In the genomic region with DNA sequence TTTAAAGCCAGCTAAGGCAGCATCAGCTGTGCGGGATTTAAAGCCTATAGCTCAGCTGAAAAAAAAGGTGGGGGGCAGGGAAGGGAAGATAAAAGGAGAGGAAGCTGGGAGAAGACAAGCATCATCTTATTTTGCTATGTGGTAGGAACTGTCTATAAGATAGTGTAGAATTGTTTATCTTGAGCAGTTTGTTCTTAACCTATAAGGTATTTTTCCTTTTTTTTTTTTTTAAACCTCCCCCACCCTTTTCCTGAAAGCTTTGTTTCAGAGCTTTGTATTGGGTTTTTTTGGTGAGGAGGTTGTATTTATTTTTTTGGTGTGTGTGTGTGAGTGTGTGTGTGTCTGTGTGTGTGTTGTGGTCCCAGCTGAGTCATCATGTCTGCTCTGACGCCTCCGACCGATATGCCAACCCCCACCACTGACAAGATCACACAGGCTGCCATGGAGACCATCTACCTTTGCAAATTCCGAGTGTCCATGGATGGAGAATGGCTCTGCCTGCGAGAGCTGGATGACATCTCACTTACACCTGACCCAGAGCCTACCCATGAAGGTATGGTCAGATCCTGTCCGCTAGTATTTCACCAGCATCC, we compare ENCODE assay signal across 10 cellular contexts. TPM values are rescaled to one million over a fixed set of nuclear protein-coding genes. Genes with fewer than 3 reads are reported as not detected.
DNase-seq lines count a peak whose midpoint lies in the region; ATAC-seq and TF ChIP-seq lines count a peak whose summit lies in the region.
"Had no signal": no experiment of that assay in that cellular context is flagged by ENCODE, and none has a peak within 500 bp of the region (broad histone marks: within the 10 kb centered on the region; RNA-seq: fewer than 3 reads in every experiment).

No MANE protein-coding gene starts in this region.

- no peaks in the 10 kb centered on the region for H3K9me3 Mint-ChIP-seq in immature natural killer cell
- H3K9me3 Mint-ChIP-seq: IgD-negative memory B cell, naive B cell had no signal

- H3K9me3 ChIP-seq in DND-41 (ENCODE audit: insufficient read depth, low read length, severe bottlenecking): no peaks in the 10 kb centered on the region
- H3K9me3 ChIP-seq in left lung: no peaks in the 10 kb centered on the region
- no peaks in the 10 kb centered on the region for H3K9me3 ChIP-seq in stomach smooth muscle (ENCODE audit: control insufficient read depth in 2 of 2, low read length in 2 of 2)

- H3K4me1 Mint-ChIP-seq in immature natural killer cell: peaks cover 5 to 13% of the 10 kb centered on the region in 2 donors

- peaks cover 97% of the 10 kb centered on the region for H3K79me2 ChIP-seq in DND-41 (ENCODE audit: insufficient read depth, low read length)

- H3K4me3 Mint-ChIP-seq in immature natural killer cell: no peak overlapping the region
- H3K4me3 Mint-ChIP-seq: IgD-negative memory B cell, naive B cell had no signal

- peak overlapping the region in 1 of 2 experiments; percentile 44; a peak in 2 of 4 replicates for H3K4me3 ChIP-seq in DND-41 (ENCODE audit: low read depth in 1 of 2, low read length in 2 of 2)
- peak overlapping the region; percentile 4 to 11 for H3K4me3 ChIP-seq in left lung
- peak overlapping the region; percentile 76 to 98 for H3K4me3 ChIP-seq in stomach smooth muscle (ENCODE audit: low read length in 2 of 2)

- peak overlapping the region; percentile 53 for H3K4me2 ChIP-seq in DND-41 (ENCODE audit: insufficient read depth, low read length)

- TF ChIP-seq CTCF in DND-41 (IDR thresholded peaks at IDR 0.05; ENCODE audit: borderline replicate concordance, extremely low read depth, low read length, poor library complexity, severe bottlenecking) (no peak), left lung (IDR thresholded peaks at IDR 0.05) (no peak)

- peak overlapping the region in 1 of 6 donors; percentile 19 for H3K27ac Mint-ChIP-seq in immature natural killer cell

- no peaks in the 10 kb centered on the region for H3K36me3 Mint-ChIP-seq in immature natural killer cell
- H3K36me3 Mint-ChIP-seq: IgD-negative memory B cell, naive B cell had no signal

- H2AFZ ChIP-seq in DND-41 (ENCODE audit: low read depth, low read length): no peak overlapping the region

- peaks cover 0 to 2% (median 0%) of the 10 kb centered on the region in 3 donors for H3K27me3 Mint-ChIP-seq in immature natural killer cell (ENCODE audit: low read depth in 3 of 3)
- H3K27me3 Mint-ChIP-seq: IgD-negative memory B cell, naive B cell had no signal

- DNase-seq in DND-41 (peak; percentile 68), NCI-H69 (lab: John Stamatoyannopoulos, UW) (peak; percentile 14), astrocyte of the hippocampus (ENCODE audit: low read depth, low spot score) (peak; percentile 79), left lung (no peak), immature natural killer cell (no peak), dedifferentiated amniotic fluid mesenchymal stem cell (ENCODE audit: extremely low spot score) (no peak)
- DNase-seq: naive B cell had no signal

- H3K27ac ChIP-seq in DND-41 (ENCODE audit: low read length): peak overlapping the region; percentile 60
- H3K27ac ChIP-seq in left lung: no peak overlapping the region
- H3K27ac ChIP-seq in stomach smooth muscle (ENCODE audit: low read length): peak overlapping the region; percentile 59

- H3K4me1 ChIP-seq in DND-41 (ENCODE audit: insufficient read depth, low read length): peaks cover 50% of the 10 kb centered on the region
- H3K4me1 ChIP-seq in left lung: peaks cover 0 to 6% of the 10 kb centered on the region in 2 donors
- peaks cover 4% of the 10 kb centered on the region for H3K4me1 ChIP-seq in stomach smooth muscle (ENCODE audit: control insufficient read depth, insufficient read depth, low read length)

- intact Hi-C loops in left lung (cut with DNase I): no loop called here

- H3K9ac ChIP-seq in DND-41 (ENCODE audit: low read depth, low read length): peak overlapping the region; percentile 31
- H3K9ac ChIP-seq in stomach smooth muscle (ENCODE audit: low read length in 2 of 2): peak overlapping the region; percentile 52 to 61

- H3K36me3 ChIP-seq in DND-41 (ENCODE audit: insufficient read depth, low read length) (peaks cover 17% of the 10 kb centered on the region; the same call in 1 of the 2 replicates), left lung (no peaks in the 10 kb centered on the region), stomach smooth muscle (ENCODE audit: control insufficient read depth in 2 of 2, insufficient read depth in 2 of 2, low read length in 2 of 2) (no peaks in the 10 kb centered on the region)

- H4K20me1 ChIP-seq in DND-41 (ENCODE audit: insufficient read depth, low read length): no peaks in the 10 kb centered on the region; the same call in 1 of the 2 replicates

- ATAC-seq in DND-41 (ENCODE audit: insufficient read depth, low read depth) (peak; percentile 78), left lung (peak; percentile 25), GM18870 (IDR thresholded peaks at IDR 0.05; ENCODE audit: unreplicated experiment) (no peak)

- H3K27me3 ChIP-seq in DND-41 (ENCODE audit: insufficient read depth, low read length, poor library complexity) (no peaks in the 10 kb centered on the region), left lung (no peaks in the 10 kb centered on the region), stomach smooth muscle (ENCODE audit: control insufficient read depth in 1 of 2, insufficient read depth in 2 of 2, low read length in 2 of 2) (no peaks in the 10 kb centered on the region)

RNA-seq across cellular contexts. Expression of a gene that starts 0.5 kb away (rescaled TPM):
- total RNA-seq in left lung: 10 to 100 TPM; 59.9 to 65.5 TPM
- polyA plus RNA-seq in immature natural killer cell: 10 to 100 TPM in 1 of 3 donors, 1 to 10 TPM in 2; 5.1 to 14.5 (median 8.6) TPM

RNA-seq across cellular contexts. Expression of a gene that starts 34.0 kb away (rescaled TPM):
- total RNA-seq in left lung: 10 to 100 TPM; 21.5 to 28.0 TPM
- polyA plus RNA-seq in immature natural killer cell: 10 to 100 TPM in 1 of 3 donors, 1 to 10 TPM in 2; 6.2 to 17.6 (median 6.4) TPM

RNA-seq across cellular contexts. Expression of a gene that starts 56.0 kb away (rescaled TPM):
- 100 to 1,000 TPM in 1 of 2 donors, 10 to 100 TPM in 1; 92.6 to 184 TPM for total RNA-seq in left lung
- polyA plus RNA-seq in immature natural killer cell: 1 to 10 TPM in 2 of 3 donors, under 1 TPM in 1; 0.76 to 3.3 (median 2.6) TPM

Comparison
In these comparisons a context has a peak if more than half of its experiments do, and no peak if none do; other contexts are left out.
1. DNase-seq: peak in DND-41 (single experiment), NCI-H69 (single experiment) and astrocyte of the hippocampus (single experiment); none in left lung (0 of 2), immature natural killer cell (0 of 3) and dedifferentiated amniotic fluid mesenchymal stem cell (single experiment).
2. H3K27ac ChIP-seq: peak in DND-41 (single experiment) and stomach smooth muscle (single experiment); none in left lung (0 of 2).